In genomic region chr14:59103396-59103795, GRCh38 we compare ENCODE assay signal across 17 cellular contexts.
DNase-seq lines count a peak whose midpoint lies in the region; ATAC-seq, FAIRE-seq and TF ChIP-seq lines count a peak whose summit lies in the region.
"Had no signal": no experiment of that assay in that cellular context is flagged by ENCODE, and none has a peak within 500 bp of the region (broad histone marks: within the 10 kb centered on the region; RNA-seq: fewer than 3 reads in every experiment).

No MANE protein-coding gene starts in this region.

- H3K4me2 ChIP-seq in GM23248 (ENCODE audit: unreplicated experiment), result peak overlapping the region; percentile 45

- ATAC-seq in HG03442 (IDR thresholded peaks at IDR 0.05; ENCODE audit: unreplicated experiment), result no peak
- ATAC-seq: PC-3 had no signal

- H3K4me1 ChIP-seq in GM23248 (ENCODE audit: insufficient read depth), result peaks cover 36% of the 10 kb centered on the region

- peaks cover 33% of the 10 kb centered on the region for H3F3A ChIP-seq in GM23248 (ENCODE audit: insufficient read depth)

- TF ChIP-seq CTCF in fibroblast of the aortic adventitia (IDR thresholded peaks at IDR 0.05; ENCODE audit: insufficient read depth, low read length), result no peak

- no peak for TF ChIP-seq POLR2A in GM12892 (IDR thresholded peaks at IDR 0.05; ENCODE audit: low read depth, low read length)

- no peak for FAIRE-seq in GM12892 (lab: Jason Lieb, UNC)

- no peak overlapping the region for H2AFZ ChIP-seq in GM23248

- no peaks in the 10 kb centered on the region for H3K36me3 ChIP-seq in GM23248 (ENCODE audit: low read depth)

- H3K9me2 ChIP-seq in GM23248 (ENCODE audit: insufficient read depth), result no peaks in the 10 kb centered on the region

- H3K27me3 ChIP-seq in GM23248 (replicated peaks; ENCODE audit: insufficient read depth), result no peaks in the 10 kb centered on the region

- in situ Hi-C loops in GM23248 (cut with MboI), result no loop called here

- H3K79me2 ChIP-seq in GM23248 (ENCODE audit: insufficient read depth), result no peaks in the 10 kb centered on the region

- peak overlapping the region; percentile 46 for H3K27ac ChIP-seq in GM23248

- DNase-seq in AG08395 (ENCODE audit: low spot score) (peak; percentile 58), GM23248 (peak; percentile 71), amniotic epithelial cell (ENCODE audit: low read depth) (peak; percentile 74), fibroblast of the aortic adventitia (ENCODE audit: low read depth) (peak; percentile 59), NCI-H226 (no peak), GM12892 (ENCODE audit: insufficient read length) (no peak), NK-92 (lab: John Stamatoyannopoulos, UW; ENCODE audit: unreplicated experiment) (no peak)
- DNase-seq: 8988T; AML-193; CD4-positive, CD25-positive, alpha-beta regulatory T cell; DMS79; GF-D8; NCI-H1092; NCI-H1694 treated with DMSO at 0.1 percent for 48 hours; NCI-H446; PC-3 had no signal

- H3K4me3 ChIP-seq in GM23248, result no peak overlapping the region
- no peak overlapping the region for H3K4me3 ChIP-seq in fibroblast of the aortic adventitia (ENCODE audit: low read depth, low read length)

- no peaks in the 10 kb centered on the region for H4K20me1 ChIP-seq in GM23248 (ENCODE audit: insufficient read depth)

- 86 to 89% methylated on average over 2 of the region's 2 CpGs for WGBS in GM23248 (ENCODE audit: low coverage in 1 of 2, low lambda C conversion rate in 2 of 2, missing lambda C conversion rate in 2 of 2), 2 experiments

- H3K9ac ChIP-seq in GM23248, result no peak overlapping the region

- H3K9me3 ChIP-seq in GM23248 (ENCODE audit: low read depth), result no peaks in the 10 kb centered on the region

Comparison
In these comparisons a context has a peak if more than half of its experiments do, and no peak if none do; other contexts are left out.
1. DNase-seq: peak in AG08395 (single experiment), GM23248 (single experiment), amniotic epithelial cell (single experiment) and fibroblast of the aortic adventitia (single experiment); none in NCI-H226 (single experiment), GM12892 (single experiment) and NK-92 (single experiment).